8 cellular contexts compared by ENCODE assay signal in the genomic region with DNA sequence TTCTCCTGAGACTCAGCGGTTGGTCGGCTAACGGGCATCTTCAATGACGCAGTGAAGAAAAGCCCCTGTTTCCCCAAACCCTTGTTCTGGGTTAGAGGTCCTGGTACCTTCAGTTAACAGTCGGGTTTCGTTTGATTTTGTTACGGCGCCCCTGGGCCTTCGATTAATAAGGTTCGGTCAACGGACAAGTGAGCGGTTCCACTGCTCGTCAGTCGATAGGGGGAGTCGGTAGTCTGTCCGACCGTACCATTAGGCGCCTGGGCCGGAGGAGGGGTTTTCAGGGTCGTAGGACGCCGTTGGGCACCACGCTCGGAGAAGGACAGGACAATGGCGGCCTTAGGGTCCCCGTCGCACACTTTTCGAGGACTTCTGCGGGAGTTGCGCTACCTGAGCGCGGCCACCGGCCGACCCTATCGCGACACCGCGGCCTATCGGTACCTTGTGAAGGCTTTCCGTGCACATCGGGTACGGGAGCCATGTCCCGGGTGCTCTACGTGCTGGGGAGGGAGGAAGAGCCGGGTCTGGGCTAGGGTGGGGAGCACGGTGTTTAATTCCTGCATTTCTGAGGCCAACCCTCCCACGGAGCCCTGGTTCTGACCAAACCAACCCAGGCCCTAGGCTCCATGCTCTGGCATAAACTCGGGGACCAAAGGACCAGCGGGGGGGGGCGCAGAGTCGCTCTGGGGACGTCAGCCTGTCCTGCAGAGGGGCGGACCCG. TPM values are rescaled to one million over a fixed set of nuclear protein-coding genes. Genes with fewer than 3 reads are reported as not detected.
DNase-seq lines count a peak whose midpoint lies in the region; ATAC-seq, FAIRE-seq and TF ChIP-seq lines count a peak whose summit lies in the region.

A gene with protein sequence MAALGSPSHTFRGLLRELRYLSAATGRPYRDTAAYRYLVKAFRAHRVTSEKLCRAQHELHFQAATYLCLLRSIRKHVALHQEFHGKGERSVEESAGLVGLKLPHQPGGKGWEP (plus strand): TSS at position 280 of the 718 bp plus-strand sequence. CDS start 48 bp downstream, at position 328.

- H3K4me3 ChIP-seq in GM12864 (ENCODE audit: low read depth, low read length): peak within 1 kb of the TSS; percentile 90
- peak within 1 kb of the TSS; percentile 43 to 85 (median 64) for H3K4me3 ChIP-seq in pancreas
- H3K4me3 ChIP-seq in thyroid gland (replicated peaks in 1 of 3): peak within 1 kb of the TSS; percentile 65 to 93 (median 89)

- H3K27me3 Mint-ChIP-seq in activated naive CD8-positive, alpha-beta T cell treated with anti-CD3 and anti-CD28 coated beads for 36 hours: peaks cover 7% of the 10 kb centered on the region

- H3K27me3 ChIP-seq in pancreas: no peaks in the 10 kb centered on the region
- H3K27me3 ChIP-seq in thyroid gland: no peaks in the 10 kb centered on the region

- peak; percentile 63 to 91 for TF ChIP-seq POLR2A in thyroid gland (IDR thresholded peaks at IDR 0.05)

- no peak for FAIRE-seq in pancreas (lab: Jason Lieb, UNC)

- ATAC-seq in HG02588 (IDR thresholded peaks at IDR 0.05; ENCODE audit: unreplicated experiment) (peak; percentile 43), SK-N-SH treated with all-trans-retinoic acid at 6 μM for 48 hours (peak; percentile 86), Right ventricle myocardium inferior (peak; percentile 83), pancreas (peak; percentile 79 to 90 (median 84))

- TF ChIP-seq CTCF in GM12864 (IDR thresholded peaks at IDR 0.05; ENCODE audit: low read depth, low read length, missing control alignments) (peak; percentile 18), pancreas (IDR thresholded peaks at IDR 0.05) (peak in 2 of 4 donors; percentile 14 to 17), thyroid gland (IDR thresholded peaks at IDR 0.05) (peak in 4 of 6 experiments; percentile 49 to 58 (median 53))

- H3K9me3 ChIP-seq in pancreas (no peaks in the 10 kb centered on the region), thyroid gland (no peaks in the 10 kb centered on the region)

- H3K4me3 Mint-ChIP-seq in activated naive CD8-positive, alpha-beta T cell treated with anti-CD3 and anti-CD28 coated beads for 36 hours: peak within 1 kb of the TSS; percentile 91

- H3K36me3 Mint-ChIP-seq in activated naive CD8-positive, alpha-beta T cell treated with anti-CD3 and anti-CD28 coated beads for 36 hours: peaks cover 22% of the 10 kb centered on the region

- H3K27ac ChIP-seq in pancreas (peak within 1 kb of the TSS; percentile 100), thyroid gland (peak within 1 kb of the TSS; percentile 97 to 100 (median 99))

- H3K36me3 ChIP-seq in pancreas (peaks cover 0 to 3% (median 2%) of the 10 kb centered on the region in 3 donors), thyroid gland (no peaks in the 10 kb centered on the region)

- peaks cover 10% of the 10 kb centered on the region for H3K9me3 Mint-ChIP-seq in activated naive CD8-positive, alpha-beta T cell treated with anti-CD3 and anti-CD28 coated beads for 36 hours

- intact Hi-C loops in Right ventricle myocardium inferior (cut with DNase I) (no loop called here), pancreas (cut with DNase I) (no loop called here), thyroid gland (cut with DNase I) (loop anchor here (10.0 kb wide), 1 partner anchor 144 kb away; the partner anchor contains the start of gene KLRG2)

- H3K27ac Mint-ChIP-seq in activated naive CD8-positive, alpha-beta T cell treated with anti-CD3 and anti-CD28 coated beads for 36 hours: peak within 1 kb of the TSS; percentile 99

- DNase-seq in GM12864 (ENCODE audit: low read depth) (peak; percentile 89), NCI-H1048 (lab: John Stamatoyannopoulos, UW) (peak; percentile 64), Right ventricle myocardium inferior (ENCODE audit: missing footprints) (peak; percentile 94), pancreas (peak; percentile 87 to 97 (median 92)), thyroid gland (peak; percentile 95 to 96)
- DNase-seq in activated naive CD8-positive, alpha-beta T cell treated with anti-CD3 and anti-CD28 coated beads for 36 hours: peak; percentile 85

- H3K4me1 ChIP-seq in pancreas (peaks cover 3 to 15% (median 8%) of the 10 kb centered on the region in 3 donors), thyroid gland (peaks cover 6 to 17% of the 10 kb centered on the region in 2 donors)

- 0% methylated on average over 54 of the region's 54 CpGs for WGBS in pancreas, 2 donors
- WGBS in thyroid gland, 2 donors: 0 to 1% methylated on average over 13 to 40 of the region's 54 CpGs

- peaks cover 24% of the 10 kb centered on the region for H3K4me1 Mint-ChIP-seq in activated naive CD8-positive, alpha-beta T cell treated with anti-CD3 and anti-CD28 coated beads for 36 hours

TF ChIP-seq in SK-N-SH treated with all-trans-retinoic acid at 6 μM for 48 hours, 23 proteins besides CTCF, POLR2A, EP300 and RAD21 (continues in another document):
- peak; percentile 84; the same call in 1 of the 2 replicates for TF ChIP-seq ZFP3 (CRISPR knock-in tag; IDR thresholded peaks at IDR 0.05)
- 0 out of 2 replicates have a peak, but pooled peaks have one; percentile 26 for TF ChIP-seq TOX (CRISPR knock-in tag; IDR thresholded peaks at IDR 0.05; ENCODE audit: borderline replicate concordance)
- no peak for TF ChIP-seq ISL1 (CRISPR knock-in tag; IDR thresholded peaks at IDR 0.05)
- no peak for TF ChIP-seq OSR1 (CRISPR knock-in tag; IDR thresholded peaks at IDR 0.05)
- no peak for TF ChIP-seq ZNF70 (CRISPR knock-in tag; IDR thresholded peaks at IDR 0.05)
- TF ChIP-seq, protein P1, sequence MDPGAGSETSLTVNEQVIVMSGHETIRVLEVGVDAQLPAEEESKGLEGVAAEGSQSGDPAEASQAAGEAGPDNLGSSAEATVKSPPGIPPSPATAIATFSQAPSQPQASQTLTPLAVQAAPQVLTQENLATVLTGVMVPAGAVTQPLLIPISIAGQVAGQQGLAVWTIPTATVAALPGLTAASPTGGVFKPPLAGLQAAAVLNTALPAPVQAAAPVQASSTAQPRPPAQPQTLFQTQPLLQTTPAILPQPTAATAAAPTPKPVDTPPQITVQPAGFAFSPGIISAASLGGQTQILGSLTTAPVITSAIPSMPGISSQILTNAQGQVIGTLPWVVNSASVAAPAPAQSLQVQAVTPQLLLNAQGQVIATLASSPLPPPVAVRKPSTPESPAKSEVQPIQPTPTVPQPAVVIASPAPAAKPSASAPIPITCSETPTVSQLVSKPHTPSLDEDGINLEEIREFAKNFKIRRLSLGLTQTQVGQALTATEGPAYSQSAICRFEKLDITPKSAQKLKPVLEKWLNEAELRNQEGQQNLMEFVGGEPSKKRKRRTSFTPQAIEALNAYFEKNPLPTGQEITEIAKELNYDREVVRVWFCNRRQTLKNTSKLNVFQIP (CRISPR knock-in tag; IDR thresholded peaks at IDR 0.05; ENCODE audit: borderline replicate concordance, low read depth): peak; percentile 82
- TF ChIP-seq CSDC2 (CRISPR knock-in tag; IDR thresholded peaks at IDR 0.05): 0 out of 2 replicates have a peak, but pooled peaks have one; percentile 92
- TF ChIP-seq PPARA (CRISPR knock-in tag; IDR thresholded peaks at IDR 0.05; ENCODE audit: borderline replicate concordance): no peak
- peak; percentile 47; the same call in 1 of the 2 replicates for TF ChIP-seq CSRNP3 (CRISPR knock-in tag; IDR thresholded peaks at IDR 0.05)
- peak; percentile 81 for TF ChIP-seq GLIS3 (CRISPR knock-in tag; IDR thresholded peaks at IDR 0.05)
- no peak for TF ChIP-seq ZNF8 (CRISPR knock-in tag; IDR thresholded peaks at IDR 0.05)
- peak; percentile 77 for TF ChIP-seq TSHZ2 (CRISPR knock-in tag; IDR thresholded peaks at IDR 0.05)

RNA-seq across cellular contexts. Expression of the gene that starts here (rescaled TPM):
- 1 to 10 TPM; 6.3 to 7.7 TPM for total RNA-seq in activated naive CD8-positive, alpha-beta T cell treated with anti-CD3 and anti-CD28 coated beads for 36 hours
- total RNA-seq in Right ventricle myocardium inferior (41.8 TPM), pancreas (10 to 100 TPM in 1 of 6 donors, 1 to 10 TPM in 5; 6.8 to 13.0 (median 7.9) TPM), thyroid gland (10 to 100 TPM; 11.9 to 26.4 (median 23.0) TPM)
- polyA plus RNA-seq in pancreas: 10 to 100 TPM; 16.6 to 23.6 TPM

Comparison
In these comparisons a context has a peak if more than half of its experiments do, and no peak if none do; other contexts are left out.
1. Peak in every context shown above with its lines: DNase-seq, ATAC-seq, H3K4me3 ChIP-seq and H3K27ac ChIP-seq.